20 cellular contexts compared by ENCODE assay signal in the genomic region with DNA sequence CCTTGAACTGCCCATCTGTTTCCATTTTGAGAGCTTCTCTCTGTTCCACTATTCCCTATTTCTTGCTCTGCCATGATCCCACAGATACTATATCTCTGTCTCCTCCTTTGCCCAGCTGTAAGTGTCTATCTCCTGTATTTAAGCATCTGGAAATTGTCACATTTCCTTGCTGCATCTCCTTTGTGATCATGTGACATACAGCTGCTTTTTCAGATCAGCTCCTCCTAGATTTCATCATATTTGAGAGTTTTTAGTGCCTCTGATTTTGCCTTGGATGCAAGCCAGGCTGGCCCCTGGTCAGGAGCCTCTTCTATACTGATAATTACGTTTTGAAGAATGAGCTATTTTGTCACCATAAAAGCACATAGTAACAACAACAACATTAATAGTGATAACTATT.
DNase-seq lines count a peak whose midpoint lies in the region; ATAC-seq, FAIRE-seq and TF ChIP-seq lines count a peak whose summit lies in the region.
"Had no signal": no experiment of that assay in that cellular context is flagged by ENCODE, and none has a peak within 500 bp of the region (broad histone marks: within the 10 kb centered on the region; RNA-seq: fewer than 3 reads in every experiment).

No MANE protein-coding gene starts in this region.

- TF ChIP-seq POLR2A in transverse colon (IDR thresholded peaks at IDR 0.05) (no peak), GM12891 (IDR thresholded peaks at IDR 0.05; ENCODE audit: low read depth, low read length) (no peak)

- ATAC-seq in Right ventricle myocardium superior (ENCODE audit: poor library complexity) (peak; percentile 24), left cardiac atrium (no peak), GM19463 (IDR thresholded peaks at IDR 0.05; ENCODE audit: unreplicated experiment) (no peak)

- H3K4me1 ChIP-seq in colonic mucosa (no peaks in the 10 kb centered on the region), kidney (ENCODE audit: control insufficient read depth in 1 of 2, insufficient read depth in 1 of 2, low read depth in 1 of 2, low read length in 2 of 2) (no peaks in the 10 kb centered on the region), transverse colon (peaks cover 0 to 12% (median 0%) of the 10 kb centered on the region in 4 donors)

- intact Hi-C loops in Right ventricle myocardium superior (cut with DNase I) (no loop called here), left cardiac atrium (cut with DNase I) (loop anchor here in 1 of 2 donors (10.0 kb wide), 2 partner anchors 163 to 513 kb away; no protein-coding TSS in a partner anchor), colonic mucosa (cut with DNase I) (no loop called here), kidney (cut with DNase I) (loop anchor here (10.0 kb wide), 1 partner anchor 113 kb away; no protein-coding TSS in a partner anchor), dorsolateral prefrontal cortex (cut with DNase I) (no loop called here), transverse colon (cut with DNase I; ENCODE audit: low total_unique reads) (no loop called here)

- DNase-seq in Right ventricle myocardium superior: peak; percentile 64
- no peak for DNase-seq in left cardiac atrium
- peak; percentile 40 for DNase-seq in colonic mucosa
- DNase-seq in kidney: peak; percentile 63
- DNase-seq in dorsolateral prefrontal cortex: no peak
- no peak for DNase-seq in transverse colon
- DNase-seq in GM12891 (ENCODE audit: insufficient read length, low spot score): no peak
- DNase-seq: activated CD4-positive, alpha-beta T cell treated with anti-CD3 and anti-CD28 coated beads for 4 hours; activated CD8-positive, alpha-beta memory T cell treated with anti-CD3 and anti-CD28 coated beads, Interleukin-2, amount 50 U/mL, for 48 hours; activated gamma-delta T cell treated with Interleukin-2 at 50 U/mL for 16 hours; dermis blood vessel endothelial cell; hippocampal formation; midbrain; MM.1S; NCI-H2081 treated with DMSO at 0.1 percent for 48 hours; NCI-H526 treated with DMSO at 0.1 percent for 48 hours; stimulated activated CD4-positive, alpha-beta T cell treated with anti-CD3 and anti-CD28 coated beads, Interleukin-2, amount 100 ng/mL, for 24 hours had no signal

- H3K9me3 ChIP-seq in colonic mucosa (no peaks in the 10 kb centered on the region), kidney (ENCODE audit: control insufficient read depth in 1 of 2, low read length in 2 of 2) (no peaks in the 10 kb centered on the region), transverse colon (no peaks in the 10 kb centered on the region)

- TF ChIP-seq CTCF in colonic mucosa (IDR thresholded peaks at IDR 0.05): no peak
- no peak for TF ChIP-seq CTCF in kidney (IDR thresholded peaks at IDR 0.05; ENCODE audit: borderline replicate concordance, extremely low read depth, insufficient read depth)
- no peak for TF ChIP-seq CTCF in dorsolateral prefrontal cortex (IDR thresholded peaks at IDR 0.05 in 54 of 56, conservative IDR thresholded peaks at IDR 0.05 in 2 of 56; ENCODE audit: low read depth in 1 of 56, partially characterized antibody in 56 of 56)
- no peak for TF ChIP-seq CTCF in transverse colon (IDR thresholded peaks at IDR 0.05)

- 14 to 20% methylated on average over 1 of the region's 1 CpG for WGBS in transverse colon (ENCODE audit: low coverage in 1 of 2), 2 donors

- H3K4me3 ChIP-seq in colonic mucosa (no peak overlapping the region), kidney (ENCODE audit: low read length in 2 of 2) (no peak overlapping the region), dorsolateral prefrontal cortex (no peak overlapping the region), transverse colon (no peak overlapping the region)
- H3K4me3 ChIP-seq: SK-N-MC had no signal

- no peaks in the 10 kb centered on the region for H3K36me3 ChIP-seq in colonic mucosa
- H3K36me3 ChIP-seq in kidney (ENCODE audit: control insufficient read depth in 1 of 2, insufficient read depth in 2 of 2, low read length in 2 of 2): no peaks in the 10 kb centered on the region
- H3K36me3 ChIP-seq in transverse colon: no peaks in the 10 kb centered on the region

- FAIRE-seq in kidney (lab: Jason Lieb, UNC) (no peak), GM12891 (lab: Jason Lieb, UNC) (no peak)
- FAIRE-seq: urothelium cell line had no signal

- H3K9ac ChIP-seq in colonic mucosa (ENCODE audit: low read depth in 2 of 2, low read length in 2 of 2): no peak overlapping the region
- H3K9ac ChIP-seq in kidney (ENCODE audit: low read length in 2 of 2): no peak overlapping the region

- TF ChIP-seq EP300 in transverse colon (IDR thresholded peaks at IDR 0.05; ENCODE audit: low read depth): no peak

- H3K27ac ChIP-seq in colonic mucosa: no peak overlapping the region
- no peak overlapping the region for H3K27ac ChIP-seq in kidney (ENCODE audit: low read depth in 2 of 2, low read length in 2 of 2)
- H3K27ac ChIP-seq in dorsolateral prefrontal cortex: no peak overlapping the region
- H3K27ac ChIP-seq in transverse colon: peak overlapping the region in 1 of 4 donors; percentile 9
- H3K27ac ChIP-seq: SK-N-MC had no signal

- H3K27me3 ChIP-seq in colonic mucosa: no peaks in the 10 kb centered on the region
- H3K27me3 ChIP-seq in dorsolateral prefrontal cortex: peaks cover 0 to 11% (median 0%) of the 10 kb centered on the region in 45 donors
- no peaks in the 10 kb centered on the region for H3K27me3 ChIP-seq in transverse colon

- in situ Hi-C loops in transverse colon (cut with MboI; ENCODE audit: low pct_ligation_motif_present in 1 of 4, low pct_unique_long_range_greater_than_20kb in 1 of 4, low sequenced_read_pairs in 3 of 4): no loop called here

TF ChIP-seq in GM12891, 5 proteins besides CTCF, POLR2A, EP300 and RAD21:
- TF ChIP-seq PAX5 (IDR thresholded peaks at IDR 0.05; ENCODE audit: insufficient read depth, low read length, severe bottlenecking): no peak

Comparison
In these comparisons a context has a peak if more than half of its experiments do, and no peak if none do; other contexts are left out.
1. DNase-seq: peak in Right ventricle myocardium superior (single experiment), colonic mucosa (single experiment) and kidney (single experiment); none in left cardiac atrium (single experiment), dorsolateral prefrontal cortex (0 of 10), transverse colon (single experiment) and GM12891 (single experiment).